Comparison of ENCODE assay signal across 12 cellular contexts in the genomic region with DNA sequence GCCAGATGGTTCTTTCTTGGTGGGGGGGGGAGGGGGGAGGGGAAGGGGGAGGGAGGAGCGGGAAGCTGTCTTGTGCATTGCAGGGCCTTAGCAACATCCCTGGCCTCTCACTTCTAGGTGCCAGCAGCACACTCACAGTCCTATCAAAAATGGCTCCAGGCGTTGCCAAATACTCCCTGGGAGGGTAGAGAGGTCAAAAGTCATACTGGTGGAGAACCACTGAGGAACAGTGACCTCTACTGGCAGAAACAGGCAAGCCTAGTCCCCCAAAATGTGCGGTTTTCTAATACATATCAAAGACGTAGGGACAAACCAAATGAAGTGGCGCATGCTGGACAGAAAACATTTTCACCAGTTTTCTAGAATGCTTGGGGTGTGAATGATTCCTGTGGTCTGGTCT. TPM values are rescaled to one million over a fixed set of nuclear protein-coding genes. Genes with fewer than 3 reads are reported as not detected.
A peak's percentile ranks its signal among the peaks of the same experiment; 100 is the strongest.
DNase-seq lines count a peak whose midpoint lies in the region; ATAC-seq, FAIRE-seq and TF ChIP-seq lines count a peak whose summit lies in the region.
"Not testable (repeated sequence)": the region's sequence is repeated elsewhere in the genome, so short reads cannot be mapped to it uniquely, and the experiment has no call there.
"Had no signal": no experiment of that assay in that cellular context is flagged by ENCODE, and none has a peak within 500 bp of the region (broad histone marks: within the 10 kb centered on the region; RNA-seq: fewer than 3 reads in every experiment).

No MANE protein-coding gene starts in this region.

- not testable (repeated sequence) for H4K8ac ChIP-seq in H1 (ENCODE audit: extremely low read depth, insufficient read depth, low read length)

- not testable (repeated sequence) for H2BK120ac ChIP-seq in H1 (replicated peaks; ENCODE audit: low read depth, low read length)

- H2BK20ac ChIP-seq in H1 (ENCODE audit: low read length): not testable (repeated sequence)

- H3K4me3 Mint-ChIP-seq in CD4-positive, alpha-beta T cell; activated CD8-positive, alpha-beta T cell treated with anti-CD3 and anti-CD28 coated beads for 36 hours: not testable (repeated sequence)

- not testable (repeated sequence) for H4K20me1 ChIP-seq in H1 (replicated peaks in 1 of 2; ENCODE audit: control insufficient read depth in 1 of 2, insufficient read depth in 2 of 2, low read length in 2 of 2)

- H2BK5ac ChIP-seq in H1 (ENCODE audit: low read depth, low read length): not testable (repeated sequence)

- intact Hi-C loops in CD4-positive, alpha-beta T cell (cut with DNase I, micrococcal nuclease); mucosa of descending colon (cut with DNase I, micrococcal nuclease): not testable (repeated sequence)
- intact Hi-C loops in activated CD8-positive, alpha-beta T cell treated with anti-CD3 and anti-CD28 coated beads for 36 hours (cut with micrococcal nuclease): loop anchor here (10.0 kb wide), 1 partner anchor 153 kb away; the partner anchor contains the start of gene PIR

- not testable (repeated sequence) for H3K56ac ChIP-seq in H1 (replicated peaks; ENCODE audit: insufficient read length, low read depth, low read length)

- H3K23ac ChIP-seq in H1 (ENCODE audit: insufficient read length): not testable (repeated sequence)

- not testable (repeated sequence) for H3K9me3 Mint-ChIP-seq in CD4-positive, alpha-beta T cell; activated CD8-positive, alpha-beta T cell treated with anti-CD3 and anti-CD28 coated beads for 36 hours

- WGBS in H1 (ENCODE audit: extremely low coverage in 1 of 2, insufficient coverage in 1 of 2, insufficient read length in 1 of 2, insufficient replicate concordance in 2 of 2, low coverage in 1 of 2, low lambda C conversion rate in 2 of 2, missing lambda C conversion rate in 1 of 2), 2 experiments: no CpG with 5 or more reads among the region's 5 CpGs

- H3K18ac ChIP-seq in H1 (ENCODE audit: extremely low read depth, low read length): not testable (repeated sequence)

- not testable (repeated sequence) for H2BK15ac ChIP-seq in H1 (ENCODE audit: low read length)

- not testable (repeated sequence) for H3K4me2 ChIP-seq in H1 (ENCODE audit: insufficient read depth in 1 of 2, low read depth in 2 of 2, low read length in 2 of 2)

- H3K14ac ChIP-seq in H1 (ENCODE audit: insufficient read length): not testable (repeated sequence)

- H3K9ac ChIP-seq in H1 (replicated peaks in 1 of 4; ENCODE audit: extremely low read depth in 1 of 4, low read depth in 3 of 4, low read length in 3 of 4): not testable (repeated sequence)

- TF ChIP-seq CTCF in CD4-positive, alpha-beta T cell (IDR thresholded peaks at IDR 0.05); activated CD8-positive, alpha-beta T cell treated with anti-CD3 and anti-CD28 coated beads for 36 hours (IDR thresholded peaks at IDR 0.05); H1 (IDR thresholded peaks at IDR 0.05; ENCODE audit: control extremely low read depth in 1 of 3, insufficient read depth in 1 of 3, low read depth in 1 of 3, low read length in 3 of 3); mucosa of descending colon (IDR thresholded peaks at IDR 0.05): not testable (repeated sequence)

- TF ChIP-seq RAD21 in H1 (IDR thresholded peaks at IDR 0.05 in 1 of 2, conservative IDR thresholded peaks at IDR 0.05 in 1 of 2; ENCODE audit: low read depth in 2 of 2, low read length in 2 of 2): not testable (repeated sequence)

- H3K4me1 ChIP-seq in H1 (replicated peaks in 1 of 4; ENCODE audit: control insufficient read depth in 3 of 4, insufficient read depth in 4 of 4, low read length in 3 of 4); mucosa of descending colon (ENCODE audit: low read depth): not testable (repeated sequence)

- TF ChIP-seq EP300 in H1 (IDR thresholded peaks at IDR 0.05; ENCODE audit: borderline replicate concordance in 1 of 2, low read depth in 2 of 2, low read length in 2 of 2): not testable (repeated sequence)

- POLR2A ChIA-PET in CD4-positive, alpha-beta T cell (lab: Charles Lee); activated CD8-positive, alpha-beta T cell treated with anti-CD3 and anti-CD28 coated beads for 36 hours (lab: Charles Lee); H1 (lab: Charles Lee; ENCODE audit: partially characterized antibody): not testable (repeated sequence)

- ATAC-seq in CD4-positive, alpha-beta T cell (ENCODE audit: poor library complexity): peak; percentile 49
- ATAC-seq in GM18867 (IDR thresholded peaks at IDR 0.05; ENCODE audit: unreplicated experiment) (peak; percentile 80), GM21825 (IDR thresholded peaks at IDR 0.05; ENCODE audit: unreplicated experiment) (peak; percentile 47), HG03342 (IDR thresholded peaks at IDR 0.05; ENCODE audit: unreplicated experiment) (peak; percentile 71), mucosa of descending colon (peak; percentile 76)
- ATAC-seq in activated CD8-positive, alpha-beta T cell treated with anti-CD3 and anti-CD28 coated beads for 36 hours: peak; percentile 64

- CTCF ChIA-PET in CD4-positive, alpha-beta T cell (lab: Charles Lee): interaction anchor here (1.3 kb wide), 1 partner anchor 15 kb away, joined by 4 read pairs; no protein-coding TSS in a partner anchor
- CTCF ChIA-PET in activated CD8-positive, alpha-beta T cell treated with anti-CD3 and anti-CD28 coated beads for 36 hours (lab: Charles Lee): not testable (repeated sequence)
- CTCF ChIA-PET in H1 (lab: Charles Lee; ENCODE audit: partially characterized antibody): interaction anchor here (1.1 to 1.4 kb wide), 3 partner anchors 47 to 170 kb away, joined by 3 to 7 read pairs (median 4); partner anchors contain the start of gene ACE2

- H3K23me2 ChIP-seq in H1 (ENCODE audit: low read depth, low read length): not testable (repeated sequence)

- not testable (repeated sequence) for H3K4ac ChIP-seq in H1 (replicated peaks; ENCODE audit: insufficient read length, low read depth, low read length)

- H2AK5ac ChIP-seq in H1 (ENCODE audit: low read depth, low read length): not testable (repeated sequence)

- H2AFZ ChIP-seq in H1 (ENCODE audit: low read length): not testable (repeated sequence)

- H3K4me1 Mint-ChIP-seq in CD4-positive, alpha-beta T cell (ENCODE audit: low read depth): peaks cover 12% of the 10 kb centered on the region
- peaks cover 13% of the 10 kb centered on the region for H3K4me1 Mint-ChIP-seq in activated CD8-positive, alpha-beta T cell treated with anti-CD3 and anti-CD28 coated beads for 36 hours (ENCODE audit: low read depth)

- DNase-seq in CD4-positive, alpha-beta T cell; activated CD8-positive, alpha-beta T cell treated with anti-CD3 and anti-CD28 coated beads for 36 hours; H1 (ENCODE audit: low read depth in 1 of 2, low spot score in 2 of 2); mucosa of descending colon: not testable (repeated sequence)

- not testable (repeated sequence) for H3K27ac ChIP-seq in CD4-positive, alpha-beta T cell (ENCODE audit: low read depth, low read length); H1 (ENCODE audit: low read depth, low read length)

- not testable (repeated sequence) for H3K27me3 ChIP-seq in CD4-positive, alpha-beta T cell (ENCODE audit: control insufficient read depth, insufficient read depth, low read length); H1 (replicated peaks in 1 of 4; ENCODE audit: control insufficient read depth in 3 of 4, extremely low read depth in 1 of 4, insufficient read depth in 3 of 4, low read length in 3 of 4)

- H2BK12ac ChIP-seq in H1 (ENCODE audit: low read depth, low read length): not testable (repeated sequence)

- not testable (repeated sequence) for H4K91ac ChIP-seq in H1 (replicated peaks; ENCODE audit: insufficient read length, low read length)

- not testable (repeated sequence) for TF ChIP-seq POLR2A in H1 (IDR thresholded peaks at IDR 0.05; ENCODE audit: control extremely low read depth in 1 of 2, low read depth in 2 of 2, low read length in 2 of 2)

- not testable (repeated sequence) for H3K9me3 ChIP-seq in CD4-positive, alpha-beta T cell (ENCODE audit: control insufficient read depth, low read length); H1 (ENCODE audit: insufficient read depth in 2 of 2, low read depth in 1 of 2, low read length in 1 of 2); mucosa of descending colon

- not testable (repeated sequence) for H3K4me3 ChIP-seq in H1 (ENCODE audit: extremely low read depth in 1 of 4, insufficient read depth in 2 of 4, low read depth in 3 of 4, low read length in 4 of 4); mucosa of descending colon

- not testable (repeated sequence) for H3K36me3 Mint-ChIP-seq in CD4-positive, alpha-beta T cell (ENCODE audit: low read depth); activated CD8-positive, alpha-beta T cell treated with anti-CD3 and anti-CD28 coated beads for 36 hours (ENCODE audit: low read depth)

- not testable (repeated sequence) for H3K36me3 ChIP-seq in H1 (ENCODE audit: control insufficient read depth in 2 of 4, insufficient read depth in 4 of 4, low read length in 3 of 4); mucosa of descending colon (ENCODE audit: low read depth)

- FAIRE-seq in H1 (lab: Jason Lieb, UNC) (peak; percentile 100), islet of Langerhans (lab: Jason Lieb, UNC) (peak; percentile 99)

- H3K79me1 ChIP-seq in H1 (ENCODE audit: low read depth, low read length): not testable (repeated sequence)

- H4K5ac ChIP-seq in H1 (ENCODE audit: insufficient read length, low read depth, low read length): not testable (repeated sequence)

- H3K27me3 Mint-ChIP-seq in CD4-positive, alpha-beta T cell; activated CD8-positive, alpha-beta T cell treated with anti-CD3 and anti-CD28 coated beads for 36 hours: not testable (repeated sequence)

- not testable (repeated sequence) for H3K79me2 ChIP-seq in H1 (ENCODE audit: control insufficient read depth in 1 of 2, insufficient read depth in 2 of 2, low read length in 2 of 2)

- H3K27ac Mint-ChIP-seq in CD4-positive, alpha-beta T cell; activated CD8-positive, alpha-beta T cell treated with anti-CD3 and anti-CD28 coated beads for 36 hours: not testable (repeated sequence)

RNA-seq across cellular contexts. Expression of gene CLTRN, which starts 17.1 kb away (rescaled TPM):
- under 1 TPM; 0.44 to 0.56 TPM for total RNA-seq in CD4-positive, alpha-beta T cell
- under 1 TPM; 0.38 to 0.58 TPM for total RNA-seq in activated CD8-positive, alpha-beta T cell treated with anti-CD3 and anti-CD28 coated beads for 36 hours
- total RNA-seq in H1 (2021; fragmentation: NEBNext Ultra II Directional; extraction: Animal tissue kit (Norgen Biotek cat#: 25700)): 0.99 and 1.3 TPM in 2 replicates
- 0.58 and 1.2 TPM in 2 replicates for polyA plus RNA-seq in H1 (2011; rRNA removed)
- polyA plus RNA-seq in H1 (2011; cell fraction: cytosol; rRNA removed): 1.4 TPM
- polyA plus RNA-seq in H1 (2011; cell fraction: nucleus; rRNA removed): 0.57 TPM
- 0.84 to 1.2 TPM (median 1.1 TPM) in 4 replicates for polyA plus RNA-seq in H1 (2012, experiment 1 of 2)
- polyA plus RNA-seq in H1 (2012, experiment 2 of 2): 0.31 TPM
- 1.9 TPM for polyA plus RNA-seq in H1 (2013, experiment 1 of 2)
- 2.1 TPM for polyA plus RNA-seq in H1 (2013, experiment 2 of 2)
- polyA minus RNA-seq in H1 (2011; rRNA and poly(A)+ RNA removed): 0.80 and 1.5 TPM in 2 replicates
- polyA minus RNA-seq in H1 (2011; cell fraction: cytosol; rRNA and poly(A)+ RNA removed): not detected
- 0.50 TPM for polyA minus RNA-seq in H1 (2011; cell fraction: nucleus; rRNA and poly(A)+ RNA removed)
- total RNA-seq in mucosa of descending colon: under 1 TPM in 2 of 3 donors, not detected in 1; 0.41 to 0.48 TPM
- total RNA-seq: A172, Peyer's patch had no signal

RNA-seq across cellular contexts. Expression of gene ACE2, which starts 46.8 kb away (rescaled TPM):
- not detected for total RNA-seq in CD4-positive, alpha-beta T cell
- total RNA-seq in activated CD8-positive, alpha-beta T cell treated with anti-CD3 and anti-CD28 coated beads for 36 hours: not detected
- 0.29 TPM in 1 of 2 replicates, not detected in the other for total RNA-seq in H1 (2021; fragmentation: NEBNext Ultra II Directional; extraction: Animal tissue kit (Norgen Biotek cat#: 25700))
- 0.02 and 0.06 TPM in 2 replicates for polyA plus RNA-seq in H1 (2011; rRNA removed)
- polyA plus RNA-seq in H1 (2011; cell fraction: cytosol; rRNA removed): 0.06 TPM
- 0.07 TPM for polyA plus RNA-seq in H1 (2011; cell fraction: nucleus; rRNA removed)
- 0.08 to 0.20 TPM (median 0.19 TPM) in 3 of 4 replicates, not detected in the other for polyA plus RNA-seq in H1 (2012, experiment 1 of 2)
- polyA plus RNA-seq in H1 (2012, experiment 2 of 2): not detected
- 0.06 TPM for polyA plus RNA-seq in H1 (2013, experiment 1 of 2)
- 0.06 TPM for polyA plus RNA-seq in H1 (2013, experiment 2 of 2)
- 0.05 TPM in 1 of 2 replicates, not detected in the other for polyA minus RNA-seq in H1 (2011; rRNA and poly(A)+ RNA removed)
- polyA minus RNA-seq in H1 (2011; cell fraction: cytosol; rRNA and poly(A)+ RNA removed): not detected
- polyA minus RNA-seq in H1 (2011; cell fraction: nucleus; rRNA and poly(A)+ RNA removed): 0.40 TPM
- total RNA-seq in mucosa of descending colon: 10 to 100 TPM; 23.1 to 40.8 (median 23.2) TPM
- total RNA-seq: A172, HFFc6, HT-29 had no signal

Comparison
In these comparisons a context has a peak if more than half of its experiments do, and no peak if none do; other contexts are left out.
1. RNA of gene ACE2, which starts 46.8 kb away (total RNA-seq): 23.1 to 40.8 TPM in mucosa of descending colon; 0.29 TPM in H1, not detected in activated CD8-positive, alpha-beta T cell treated with anti-CD3 and anti-CD28 coated beads for 36 hours and not detected in CD4-positive, alpha-beta T cell; every median in the first group is over 10 times any median in the second.
2. Peak in every context shown above with its lines, with median percentiles within 50 percentile points of each other: ATAC-seq.